Comparison of ENCODE assay signal across 14 cellular contexts in the genomic region with DNA sequence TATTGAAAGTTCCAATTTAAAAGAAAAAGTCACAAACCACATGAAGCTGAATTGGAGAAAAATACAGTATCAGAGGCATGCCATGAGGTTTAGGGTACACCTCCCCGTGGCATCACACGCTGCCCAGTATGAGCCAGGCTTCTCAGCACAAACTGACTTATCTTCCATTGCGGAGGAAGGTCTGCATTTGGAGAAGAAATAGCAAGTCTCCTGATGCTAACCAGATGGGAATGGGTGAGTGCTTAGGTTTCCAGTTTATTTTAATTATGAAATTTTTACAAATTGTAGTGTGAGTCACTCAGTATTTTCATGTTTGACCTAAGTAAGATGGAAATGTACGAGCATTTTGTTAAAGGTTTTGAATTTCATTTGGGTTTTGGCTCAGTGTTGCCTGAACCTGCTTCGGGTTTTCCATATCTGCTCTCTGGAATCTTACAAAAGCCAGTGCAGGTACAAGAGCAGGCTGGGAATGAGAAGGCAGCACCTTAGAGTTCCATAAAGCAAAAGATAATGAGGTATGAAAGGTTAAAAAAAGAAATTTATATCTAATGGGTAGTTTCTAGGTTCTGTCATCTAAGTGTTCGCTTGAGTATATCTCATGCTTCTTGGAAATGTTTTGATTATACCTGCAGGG.
"Had no signal": no experiment of that assay in that cellular context is flagged by ENCODE, and none has a peak within 500 bp of the region (broad histone marks: within the 10 kb centered on the region; RNA-seq: fewer than 3 reads in every experiment).

No MANE protein-coding gene starts in this region.

- H3K9me3 ChIP-seq: mucosa of descending colon, pancreas, thoracic aorta, upper lobe of right lung had no signal

- H3K4me3 ChIP-seq: mucosa of descending colon, pancreas, thoracic aorta, upper lobe of right lung had no signal

- H3K4me1 Mint-ChIP-seq: activated naive CD4-positive, alpha-beta T cell treated with anti-CD3 and anti-CD28 coated beads, Interleukin-2, amount 50 U/mL, for 24 hours; memory B cell; naive B cell; stimulated activated naive B cell treated with anti-CD40 and anti-IgM and Interleukin-4, amounts not matched to agents 10 μg/mL and 1 μg/mL and 100 μg/mL, for 72 hours had no signal

- H3K36me3 ChIP-seq: pancreas, thoracic aorta, upper lobe of right lung, WERI-Rb-1 had no signal

- H3K36me3 Mint-ChIP-seq: activated naive CD4-positive, alpha-beta T cell treated with anti-CD3 and anti-CD28 coated beads, Interleukin-2, amount 50 U/mL, for 24 hours had no signal

- H3K27ac ChIP-seq: pancreas, thoracic aorta, upper lobe of right lung, WERI-Rb-1 had no signal

- H3K9me3 Mint-ChIP-seq: activated naive CD4-positive, alpha-beta T cell treated with anti-CD3 and anti-CD28 coated beads, Interleukin-2, amount 50 U/mL, for 24 hours; memory B cell; naive B cell; stimulated activated naive B cell treated with anti-CD40 and anti-IgM and Interleukin-4, amounts not matched to agents 10 μg/mL and 1 μg/mL and 100 μg/mL, for 72 hours had no signal

- H3K27me3 Mint-ChIP-seq: activated naive CD4-positive, alpha-beta T cell treated with anti-CD3 and anti-CD28 coated beads, Interleukin-2, amount 50 U/mL, for 24 hours; memory B cell; naive B cell; stimulated activated naive B cell treated with anti-CD40 and anti-IgM and Interleukin-4, amounts not matched to agents 10 μg/mL and 1 μg/mL and 100 μg/mL, for 72 hours had no signal

- DNase-seq: activated CD4-positive, alpha-beta T cell treated with anti-CD3 and anti-CD28 coated beads, Interleukin-2, amount 50 U/mL, for 4 hours; activated gamma-delta T cell; dermis blood vessel endothelial cell; head of caudate nucleus; mucosa of descending colon; naive B cell; pancreas; stimulated activated naive B cell treated with anti-CD40 and anti-IgM and Interleukin-4, amounts not matched to agents 10 μg/mL and 1 μg/mL and 100 μg/mL, for 72 hours; T-helper 2 cell; upper lobe of right lung; WERI-Rb-1 had no signal

- H3K4me3 Mint-ChIP-seq: activated naive CD4-positive, alpha-beta T cell treated with anti-CD3 and anti-CD28 coated beads, Interleukin-2, amount 50 U/mL, for 24 hours; memory B cell; naive B cell; stimulated activated naive B cell treated with anti-CD40 and anti-IgM and Interleukin-4, amounts not matched to agents 10 μg/mL and 1 μg/mL and 100 μg/mL, for 72 hours had no signal

- H3K4me1 ChIP-seq: upper lobe of right lung had no signal

- ATAC-seq: mucosa of descending colon; pancreas; stimulated activated naive B cell treated with anti-CD40 and anti-IgM and Interleukin-4, amounts not matched to agents 10 μg/mL and 1 μg/mL and 100 μg/mL, for 72 hours; upper lobe of right lung had no signal

- H3K27me3 ChIP-seq: pancreas, upper lobe of right lung had no signal

- H3K27ac Mint-ChIP-seq: activated naive CD4-positive, alpha-beta T cell treated with anti-CD3 and anti-CD28 coated beads, Interleukin-2, amount 50 U/mL, for 24 hours; memory B cell; naive B cell; stimulated activated naive B cell treated with anti-CD40 and anti-IgM and Interleukin-4, amounts not matched to agents 10 μg/mL and 1 μg/mL and 100 μg/mL, for 72 hours had no signal
